Comparison of ENCODE assay signal across 1 cellular context in genomic region chr20:3788685-3789155, GRCh38.
TF ChIP-seq lines count a peak whose summit lies in the region.

No MANE protein-coding gene starts in this region.

TF ChIP-seq in K562, 482 proteins besides CTCF, POLR2A, EP300 and RAD21:
- TF ChIP-seq EHMT2 (IDR thresholded peaks at IDR 0.05) (0 out of 2 replicates have a peak, but pooled peaks have one; percentile 18), LARP7 (IDR thresholded peaks at IDR 0.05) (0 out of 2 replicates have a peak, but pooled peaks have one; percentile 58), CBFA2T3 (IDR thresholded peaks at IDR 0.05) (no peak), ZNF395 (CRISPR knock-in tag; IDR thresholded peaks at IDR 0.05) (no peak), ZNF512 (tag; IDR thresholded peaks at IDR 0.05) (peak; percentile 95), PKNOX1 (IDR thresholded peaks at IDR 0.05) (peak; percentile 49), ATF3 (IDR thresholded peaks at IDR 0.05) (peak; percentile 22; the same call in 1 of the 2 replicates), ATF3 (CRISPR knock-in tag; conservative IDR thresholded peaks at IDR 0.05) (no peak), MTA1 (IDR thresholded peaks at IDR 0.05; ENCODE audit: borderline replicate concordance) (peak; percentile 37; the same call in 1 of the 2 replicates)
